Comparison of ENCODE assay signal across 1 cellular context in the genomic region with DNA sequence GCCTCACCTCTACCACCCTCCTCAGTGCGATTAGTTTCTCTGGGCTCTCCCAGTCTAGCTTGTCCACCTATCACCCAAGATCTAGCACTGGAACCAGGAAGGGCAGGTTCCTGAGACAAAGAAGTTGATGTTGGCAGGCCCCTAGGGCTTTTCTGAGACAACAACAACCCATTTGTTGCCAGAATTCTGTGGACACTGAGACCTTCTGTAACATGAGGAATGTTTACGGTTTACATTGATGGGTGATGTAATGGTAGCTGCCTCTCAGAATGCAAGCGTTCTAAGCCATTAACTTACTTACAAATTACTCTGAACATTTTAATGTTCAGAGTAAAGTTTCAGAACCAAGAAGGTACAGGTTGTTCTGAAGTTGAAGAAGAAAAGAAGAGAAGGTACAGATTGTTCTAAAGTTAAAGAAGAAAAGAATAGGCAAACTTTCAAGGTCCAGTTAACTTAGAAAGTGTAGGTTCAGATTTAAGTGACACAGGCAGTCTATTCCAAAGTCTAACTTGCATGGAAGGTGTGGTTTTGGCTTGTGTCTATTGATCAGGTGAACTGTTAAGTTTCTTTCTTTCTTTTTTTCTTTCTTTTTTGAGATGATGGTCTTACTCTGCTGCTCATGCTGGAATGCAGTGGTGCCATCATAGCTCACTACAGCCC.
TF ChIP-seq lines count a peak whose summit lies in the region.

No MANE protein-coding gene starts in this region.

TF ChIP-seq in K562, 482 proteins besides CTCF, POLR2A, EP300 and RAD21:
- TF ChIP-seq, protein P1, sequence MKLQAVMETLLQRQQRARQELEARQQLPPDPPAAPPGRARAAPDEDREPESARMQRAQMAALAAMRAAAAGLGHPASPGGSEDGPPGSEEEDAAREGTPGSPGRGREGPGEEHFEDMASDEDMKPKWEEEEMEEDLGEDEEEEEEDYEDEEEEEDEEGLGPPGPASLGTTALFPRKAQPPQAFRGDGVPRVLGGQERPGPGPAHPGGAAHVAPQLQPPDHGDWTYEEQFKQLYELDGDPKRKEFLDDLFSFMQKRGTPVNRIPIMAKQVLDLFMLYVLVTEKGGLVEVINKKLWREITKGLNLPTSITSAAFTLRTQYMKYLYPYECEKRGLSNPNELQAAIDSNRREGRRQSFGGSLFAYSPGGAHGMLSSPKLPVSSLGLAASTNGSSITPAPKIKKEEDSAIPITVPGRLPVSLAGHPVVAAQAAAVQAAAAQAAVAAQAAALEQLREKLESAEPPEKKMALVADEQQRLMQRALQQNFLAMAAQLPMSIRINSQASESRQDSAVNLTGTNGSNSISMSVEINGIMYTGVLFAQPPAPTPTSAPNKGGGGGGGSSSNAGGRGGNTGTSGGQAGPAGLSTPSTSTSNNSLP (IDR thresholded peaks at IDR 0.05; ENCODE audit: borderline replicate concordance, low read depth, low read length), result no peak
- TF ChIP-seq, protein P2, sequence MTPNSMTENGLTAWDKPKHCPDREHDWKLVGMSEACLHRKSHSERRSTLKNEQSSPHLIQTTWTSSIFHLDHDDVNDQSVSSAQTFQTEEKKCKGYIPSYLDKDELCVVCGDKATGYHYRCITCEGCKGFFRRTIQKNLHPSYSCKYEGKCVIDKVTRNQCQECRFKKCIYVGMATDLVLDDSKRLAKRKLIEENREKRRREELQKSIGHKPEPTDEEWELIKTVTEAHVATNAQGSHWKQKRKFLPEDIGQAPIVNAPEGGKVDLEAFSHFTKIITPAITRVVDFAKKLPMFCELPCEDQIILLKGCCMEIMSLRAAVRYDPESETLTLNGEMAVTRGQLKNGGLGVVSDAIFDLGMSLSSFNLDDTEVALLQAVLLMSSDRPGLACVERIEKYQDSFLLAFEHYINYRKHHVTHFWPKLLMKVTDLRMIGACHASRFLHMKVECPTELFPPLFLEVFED (CRISPR knock-in tag; conservative IDR thresholded peaks at IDR 0.05), result no peak
- TF ChIP-seq, protein P3, sequence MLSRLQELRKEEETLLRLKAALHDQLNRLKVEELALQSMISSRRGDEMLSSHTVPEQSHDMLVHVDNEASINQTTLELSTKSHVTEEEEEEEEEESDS (CRISPR knock-in tag; IDR thresholded peaks at IDR 0.05), result no peak
- TF ChIP-seq, protein P4, sequence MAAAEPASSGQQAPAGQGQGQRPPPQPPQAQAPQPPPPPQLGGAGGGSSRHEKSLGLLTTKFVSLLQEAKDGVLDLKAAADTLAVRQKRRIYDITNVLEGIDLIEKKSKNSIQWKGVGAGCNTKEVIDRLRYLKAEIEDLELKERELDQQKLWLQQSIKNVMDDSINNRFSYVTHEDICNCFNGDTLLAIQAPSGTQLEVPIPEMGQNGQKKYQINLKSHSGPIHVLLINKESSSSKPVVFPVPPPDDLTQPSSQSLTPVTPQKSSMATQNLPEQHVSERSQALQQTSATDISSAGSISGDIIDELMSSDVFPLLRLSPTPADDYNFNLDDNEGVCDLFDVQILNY (CRISPR knock-in tag; IDR thresholded peaks at IDR 0.05), result no peak
- TF ChIP-seq, protein P5, sequence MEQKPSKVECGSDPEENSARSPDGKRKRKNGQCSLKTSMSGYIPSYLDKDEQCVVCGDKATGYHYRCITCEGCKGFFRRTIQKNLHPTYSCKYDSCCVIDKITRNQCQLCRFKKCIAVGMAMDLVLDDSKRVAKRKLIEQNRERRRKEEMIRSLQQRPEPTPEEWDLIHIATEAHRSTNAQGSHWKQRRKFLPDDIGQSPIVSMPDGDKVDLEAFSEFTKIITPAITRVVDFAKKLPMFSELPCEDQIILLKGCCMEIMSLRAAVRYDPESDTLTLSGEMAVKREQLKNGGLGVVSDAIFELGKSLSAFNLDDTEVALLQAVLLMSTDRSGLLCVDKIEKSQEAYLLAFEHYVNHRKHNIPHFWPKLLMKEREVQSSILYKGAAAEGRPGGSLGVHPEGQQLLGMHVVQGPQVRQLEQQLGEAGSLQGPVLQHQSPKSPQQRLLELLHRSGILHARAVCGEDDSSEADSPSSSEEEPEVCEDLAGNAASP (IDR thresholded peaks at IDR 0.05), result no peak
- TF ChIP-seq ZNF3 (CRISPR knock-in tag; IDR thresholded peaks at IDR 0.05) (no peak), GATAD2A (IDR thresholded peaks at IDR 0.05) (no peak), PHF8 (IDR thresholded peaks at IDR 0.05; ENCODE audit: borderline replicate concordance, low read length) (no peak), STAG1 (CRISPR knock-in tag; IDR thresholded peaks at IDR 0.05; ENCODE audit: borderline replicate concordance) (no peak), HNRNPLL (IDR thresholded peaks at IDR 0.05; ENCODE audit: low read depth, low read length, poor library complexity, severe bottlenecking) (no peak), MYBL2 (IDR thresholded peaks at IDR 0.05; ENCODE audit: low read depth) (no peak), MYBL2 (CRISPR knock-in tag; IDR thresholded peaks at IDR 0.05; ENCODE audit: borderline replicate concordance) (no peak)
- TF ChIP-seq, protein P6, sequence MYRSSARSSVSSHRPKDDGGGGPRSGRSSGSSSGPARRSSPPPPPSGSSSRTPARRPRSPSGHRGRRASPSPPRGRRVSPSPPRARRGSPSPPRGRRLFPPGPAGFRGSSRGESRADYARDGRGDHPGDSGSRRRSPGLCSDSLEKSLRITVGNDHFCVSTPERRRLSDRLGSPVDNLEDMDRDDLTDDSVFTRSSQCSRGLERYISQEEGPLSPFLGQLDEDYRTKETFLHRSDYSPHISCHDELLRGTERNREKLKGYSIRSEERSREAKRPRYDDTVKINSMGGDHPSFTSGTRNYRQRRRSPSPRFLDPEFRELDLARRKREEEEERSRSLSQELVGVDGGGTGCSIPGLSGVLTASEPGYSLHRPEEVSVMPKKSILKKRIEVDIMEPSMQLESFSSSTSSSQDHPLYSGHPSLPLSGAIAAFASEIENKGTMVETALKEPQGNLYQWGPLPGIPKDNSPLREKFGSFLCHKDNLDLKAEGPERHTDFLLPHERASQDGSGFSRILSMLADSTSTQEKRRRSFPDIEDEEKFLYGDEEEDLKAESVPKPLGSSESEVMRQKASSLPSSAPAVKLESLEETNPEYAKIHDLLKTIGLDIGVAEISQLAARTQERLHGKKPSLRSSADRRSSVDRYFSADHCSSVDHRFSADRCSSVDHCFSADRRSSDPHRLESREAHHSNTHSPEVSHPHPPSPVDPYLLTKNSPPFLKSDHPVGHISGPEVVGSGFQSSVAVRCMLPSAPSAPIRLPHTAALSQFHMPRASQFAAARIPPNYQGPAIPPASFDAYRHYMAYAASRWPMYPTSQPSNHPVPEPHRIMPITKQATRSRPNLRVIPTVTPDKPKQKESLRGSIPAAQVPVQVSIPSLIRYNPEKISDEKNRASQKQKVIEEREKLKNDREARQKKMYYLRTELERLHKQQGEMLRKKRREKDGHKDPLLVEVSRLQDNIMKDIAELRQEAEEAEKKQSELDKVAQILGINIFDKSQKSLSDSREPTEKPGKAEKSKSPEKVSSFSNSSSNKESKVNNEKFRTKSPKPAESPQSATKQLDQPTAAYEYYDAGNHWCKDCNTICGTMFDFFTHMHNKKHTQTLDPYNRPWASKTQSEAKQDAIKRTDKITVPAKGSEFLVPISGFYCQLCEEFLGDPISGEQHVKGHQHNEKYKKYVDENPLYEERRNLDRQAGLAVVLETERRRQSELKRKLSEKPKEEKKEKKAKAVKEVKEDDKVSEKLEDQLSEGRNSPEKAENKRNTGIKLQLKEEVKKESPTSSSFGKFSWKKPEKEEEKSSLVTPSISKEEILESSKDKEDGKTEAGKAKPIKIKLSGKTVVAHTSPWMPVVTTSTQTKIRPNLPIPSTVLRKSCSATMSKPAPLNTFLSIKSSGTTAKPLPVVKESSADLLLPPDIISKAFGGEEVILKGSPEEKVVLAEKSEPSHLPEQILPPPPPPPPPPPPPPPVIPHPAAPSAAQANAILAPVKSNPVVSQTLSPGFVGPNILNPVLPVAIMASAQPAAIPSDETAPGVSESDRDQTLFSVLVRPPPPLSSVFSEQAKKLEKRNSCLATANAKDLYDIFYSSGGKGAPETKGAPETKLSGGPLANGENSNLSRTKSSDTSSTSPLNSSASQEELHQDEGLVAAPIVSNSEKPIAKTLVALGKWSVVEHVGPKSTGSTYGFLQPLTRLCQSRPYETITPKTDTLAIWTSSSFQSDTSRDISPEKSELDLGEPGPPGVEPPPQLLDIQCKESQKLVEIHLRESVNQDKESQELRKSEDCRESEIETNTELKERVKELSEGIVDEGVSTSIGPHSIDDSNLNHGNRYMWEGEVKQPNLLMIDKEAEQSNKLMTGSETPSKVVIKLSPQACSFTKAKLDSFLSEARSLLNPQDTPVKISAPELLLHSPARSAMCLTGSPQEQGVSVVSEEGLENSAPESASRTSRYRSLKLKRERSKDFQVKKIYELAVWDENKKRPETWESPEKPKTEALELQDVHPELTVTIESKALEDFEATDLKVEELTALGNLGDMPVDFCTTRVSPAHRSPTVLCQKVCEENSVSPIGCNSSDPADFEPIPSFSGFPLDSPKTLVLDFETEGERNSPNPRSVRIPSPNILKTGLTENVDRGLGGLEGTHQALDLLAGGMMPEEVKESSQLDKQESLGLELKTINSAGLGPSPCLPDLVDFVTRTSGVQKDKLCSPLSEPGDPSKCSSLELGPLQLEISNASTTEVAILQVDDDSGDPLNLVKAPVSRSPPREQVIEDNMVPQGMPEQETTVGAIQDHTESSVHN (IDR thresholded peaks at IDR 0.05; ENCODE audit: borderline replicate concordance in 1 of 2, low read depth in 1 of 2), result no peak
